ENCODE assay signal across 8 cellular contexts in genomic region chr1:103525114-103525606, GRCh38. TPM values are rescaled to one million over a fixed set of nuclear protein-coding genes. Genes with fewer than 3 reads are reported as not detected.
DNase-seq lines count a peak whose midpoint lies in the region; ATAC-seq, FAIRE-seq and TF ChIP-seq lines count a peak whose summit lies in the region.

No MANE protein-coding gene starts in this region.

- intact Hi-C loops in GM12878 (cut with micrococcal nuclease; ENCODE audit: unreplicated experiment) = no loop called here

- H3K27ac ChIP-seq in GM12878 (ENCODE audit: control insufficient read depth, insufficient read depth) = no peak overlapping the region
- peak overlapping the region; percentile 28 for H3K27ac ChIP-seq in skeletal muscle tissue (ENCODE audit: low read depth, low read length)

- BruUV-seq in GM12878 (replicated peaks; lab: Mats Ljungman, UMichigan) = no TSS peak

- in situ Hi-C loops in GM12878 (cut with MboI) = no loop called here

- POLR2A ChIA-PET in GM12878 (lab: Charles Lee) = interaction anchor here (1.5 kb wide), 1 partner anchor 8 kb away, joined by 8 read pairs; no protein-coding TSS in a partner anchor

- H4K20me1 ChIP-seq in GM12878 (ENCODE audit: control insufficient read depth, insufficient read depth) = no peaks in the 10 kb centered on the region

- no peaks in the 10 kb centered on the region for H3K27me3 ChIP-seq in GM12878 (replicated peaks in 1 of 2; ENCODE audit: control insufficient read depth in 2 of 2, insufficient read depth in 2 of 2, low read length in 1 of 2)
- H3K27me3 ChIP-seq in skeletal muscle tissue (ENCODE audit: control insufficient read depth in 3 of 3, insufficient read depth in 3 of 3, low read length in 3 of 3) = no peaks in the 10 kb centered on the region

- TF ChIP-seq RAD21 in GM12878 (IDR thresholded peaks at IDR 0.05; ENCODE audit: insufficient read depth, low read depth, low read length) = no peak

- H3K4me2 ChIP-seq in GM12878 (ENCODE audit: control insufficient read depth, insufficient read depth) = peak overlapping the region; percentile 92

- SMC1A ChIA-PET in GM12878 (lab: Charles Lee; ENCODE audit: uncharacterized antibody, unreplicated experiment) = interaction anchor here (0.7 to 2.5 kb wide), 3 partner anchors 10 to 22 kb away, joined by 3 to 15 read pairs (median 4); no protein-coding TSS in a partner anchor

- RAD21 ChIA-PET in GM12878 (lab: Charles Lee; ENCODE audit: unreplicated experiment) = interaction anchor here (3.3 kb wide), 1 partner anchor 9 kb away, joined by 21 read pairs; no protein-coding TSS in a partner anchor

- CTCF ChIA-PET in GM12878 (lab: Yijun Ruan, JAX) = interaction anchor here (1.5 to 5.4 kb wide), 3 partner anchors 7 to 38 kb away, joined by 4 to 25 read pairs (median 17); no protein-coding TSS in a partner anchor

- H3K4me3 ChIP-seq in GM12878 = peak overlapping the region; percentile 60
- peak overlapping the region; percentile 29; the same call in 1 of the 2 replicates for H3K4me3 ChIP-seq in iPS-18c (ENCODE audit: insufficient read depth, low read depth, low read length)
- peak overlapping the region; percentile 62 to 71 (median 65) for H3K4me3 ChIP-seq in skeletal muscle tissue (ENCODE audit: low read length in 3 of 3)

- ATAC-seq in GM19324 (IDR thresholded peaks at IDR 0.05; ENCODE audit: low FRiP score, unreplicated experiment) (peak; percentile 64), HG03139 (IDR thresholded peaks at IDR 0.05; ENCODE audit: unreplicated experiment) (peak; percentile 52), GM12878 (peak; percentile 66)

- H3K9ac ChIP-seq in GM12878 (ENCODE audit: control insufficient read depth, insufficient read depth, low read length) (no peak overlapping the region), skeletal muscle tissue (ENCODE audit: low read depth in 1 of 3, low read length in 3 of 3) (peak overlapping the region; percentile 34 to 54 (median 47))

- WGBS in GM12878 (ENCODE audit: insufficient coverage, insufficient replicate concordance, low lambda C conversion rate, missing lambda C conversion rate) = 0% methylated on average over 14 of the region's 34 CpGs

- DNase-seq in D341Med (ENCODE audit: low spot score) (peak; percentile 66), NCI-H82 treated with DMSO at 0.1 percent for 48 hours (lab: John Stamatoyannopoulos, UW; ENCODE audit: unreplicated experiment) (peak; percentile 46), GM12878 (ENCODE audit: low read depth, low spot score) (no peak), middle frontal gyrus (ENCODE audit: extremely low spot score, low spot score) (no peak)

- H3K4me1 ChIP-seq in GM12878 (ENCODE audit: control insufficient read depth, insufficient read depth, low read length) = no peaks in the 10 kb centered on the region; the same call in 1 of the 2 replicates
- H3K4me1 ChIP-seq in skeletal muscle tissue (ENCODE audit: control insufficient read depth in 3 of 3, insufficient read depth in 3 of 3, low read length in 3 of 3) = peaks cover 7 to 19% (median 13%) of the 10 kb centered on the region in 3 donors

- TF ChIP-seq POLR2A in GM12878 (IDR thresholded peaks at IDR 0.05; ENCODE audit: low read depth, low read length) = no peak

- FAIRE-seq in GM12878 (lab: Jason Lieb, UNC) = no peak

- H2AFZ ChIP-seq in GM12878 (ENCODE audit: control insufficient read depth, low read depth, low read length) = peak overlapping the region; percentile 85

- H3K36me3 ChIP-seq in GM12878 (ENCODE audit: control insufficient read depth in 2 of 2, insufficient read depth in 2 of 2, low read length in 1 of 2) (peaks cover 0 to 7% of the 10 kb centered on the region in 2 experiments; a peak in 1 of 4 replicates), skeletal muscle tissue (ENCODE audit: control insufficient read depth in 3 of 3, insufficient read depth in 3 of 3, low read length in 3 of 3) (no peaks in the 10 kb centered on the region)

- H3K79me2 ChIP-seq in GM12878 (ENCODE audit: control insufficient read depth, insufficient read depth, low read length) = peaks cover 37% of the 10 kb centered on the region

- no peak for TF ChIP-seq EP300 in GM12878 (IDR thresholded peaks at IDR 0.05; ENCODE audit: borderline replicate concordance in 1 of 2, control insufficient read depth in 1 of 2, low read depth in 2 of 2, low read length in 2 of 2)

- TF ChIP-seq CTCF in GM12878 (IDR thresholded peaks at IDR 0.05 in 2 of 3, conservative IDR thresholded peaks at IDR 0.05 in 1 of 3; ENCODE audit: control insufficient read depth in 2 of 3, extremely low read depth in 1 of 3, insufficient read depth in 1 of 3, low read depth in 3 of 3, low read length in 3 of 3) = no peak

- H3K9me3 ChIP-seq in GM12878 (replicated peaks; ENCODE audit: control insufficient read depth, insufficient read depth, low read length) (no peaks in the 10 kb centered on the region; the same call in 2 of the 3 replicates), iPS-18c (ENCODE audit: control insufficient read depth, insufficient read depth, low read length) (no peaks in the 10 kb centered on the region), skeletal muscle tissue (ENCODE audit: control insufficient read depth in 3 of 3, low read length in 3 of 3) (no peaks in the 10 kb centered on the region)

TF ChIP-seq in GM12878, 131 proteins besides CTCF, POLR2A, EP300 and RAD21:
- 0 out of 2 replicates have a peak, but pooled peaks have one; percentile 12 for TF ChIP-seq NBN (IDR thresholded peaks at IDR 0.05)
- TF ChIP-seq SPI1 (IDR thresholded peaks at IDR 0.05; ENCODE audit: borderline replicate concordance, insufficient read depth, low read depth, low read length) = no peak

RNA-seq across cellular contexts. Expression of gene RNPC3, which starts 0.3 kb away (rescaled TPM):
- total RNA-seq in GM12878 (2013; cell fraction: nucleolus; rRNA removed) = 201 and 239 TPM in 2 replicates
- total RNA-seq in GM12878 (2014; rRNA removed) (11.4 and 19.2 TPM in 2 replicates), GM12878 (2014; rRNA removed; fragmentation: Illumina TruSeq; extraction: Trizol) (27.5 and 27.6 TPM in 2 replicates), GM12878 (2021) (18.9 TPM in 2 replicates), skeletal muscle tissue (9.4 TPM)
- 18.4 TPM for polyA plus RNA-seq in GM12878 (2011; ENCODE audit: low read depth)
- polyA plus RNA-seq in GM12878 (2011; rRNA removed) (53.7 and 60.7 TPM in 2 replicates), GM12878 (2014; fragmentation: Illumina TruSeq; extraction: Trizol) (36.5 and 54.5 TPM in 2 replicates), GM12878 (2014; fragmentation: Nextera tagmentation; extraction: Ambion mirVana) (10 to 100 TPM; 19.1 to 21.8 TPM), GM12878 (2014; rRNA removed) (32.1 and 32.5 TPM in 2 replicates), GM12878 (2016; fragmentation: Nextera tagmentation; extraction: Ambion mirVana) (10 to 100 TPM; 21.5 to 23.6 TPM)
- polyA plus RNA-seq in GM12878 (2011; cell fraction: cytosol; rRNA removed) = 25.7 and 30.5 TPM in 2 replicates
- 137 and 151 TPM in 2 replicates for polyA plus RNA-seq in GM12878 (2011; cell fraction: nucleus; rRNA removed)
- 20.8 and 24.5 TPM in 2 replicates for polyA plus RNA-seq in GM12878 (2012)
- polyA minus RNA-seq in GM12878 (2011; rRNA and poly(A)+ RNA removed) = 37.2 and 46.1 TPM in 2 replicates
- polyA minus RNA-seq in GM12878 (2011; cell fraction: cytosol; rRNA and poly(A)+ RNA removed) = 11.5 and 12.9 TPM in 2 replicates
- 63.1 and 75.3 TPM in 2 replicates for polyA minus RNA-seq in GM12878 (2011; cell fraction: nucleus; rRNA and poly(A)+ RNA removed)

RNA-seq across cellular contexts. Expression of gene AMY2B, which starts 46.2 kb away (rescaled TPM):
- 51.7 and 54.8 TPM in 2 replicates for total RNA-seq in GM12878 (2013; cell fraction: nucleolus; rRNA removed)
- total RNA-seq in GM12878 (2014; rRNA removed) (5.2 and 5.6 TPM in 2 replicates), GM12878 (2014; rRNA removed; fragmentation: Illumina TruSeq; extraction: Trizol) (6.5 and 7.5 TPM in 2 replicates), GM12878 (2021) (3.7 and 4.3 TPM in 2 replicates), skeletal muscle tissue (78.8 TPM)
- 8.9 TPM for polyA plus RNA-seq in GM12878 (2011; ENCODE audit: low read depth)
- polyA plus RNA-seq in GM12878 (2011; rRNA removed) (9.9 and 14.5 TPM in 2 replicates), GM12878 (2014; fragmentation: Illumina TruSeq; extraction: Trizol) (5.3 TPM in 2 replicates), GM12878 (2014; fragmentation: Nextera tagmentation; extraction: Ambion mirVana) (1 to 10 TPM; 2.1 to 3.8 TPM), GM12878 (2014; rRNA removed) (6.2 and 8.9 TPM in 2 replicates), GM12878 (2016; fragmentation: Nextera tagmentation; extraction: Ambion mirVana) (1 to 10 TPM; 2.9 to 3.1 TPM)
- 1.7 and 2.4 TPM in 2 replicates for polyA plus RNA-seq in GM12878 (2011; cell fraction: cytosol; rRNA removed)
- polyA plus RNA-seq in GM12878 (2011; cell fraction: nucleus; rRNA removed) = 27.0 and 30.3 TPM in 2 replicates
- polyA plus RNA-seq in GM12878 (2012) = 9.2 and 11.8 TPM in 2 replicates
- 6.1 and 8.6 TPM in 2 replicates for polyA minus RNA-seq in GM12878 (2011; rRNA and poly(A)+ RNA removed)
- polyA minus RNA-seq in GM12878 (2011; cell fraction: cytosol; rRNA and poly(A)+ RNA removed) = 0.80 and 0.83 TPM in 2 replicates
- 6.6 and 9.9 TPM in 2 replicates for polyA minus RNA-seq in GM12878 (2011; cell fraction: nucleus; rRNA and poly(A)+ RNA removed)

Comparison
In these comparisons a context has a peak if more than half of its experiments do, and no peak if none do; other contexts are left out.
1. DNase-seq: peak in D341Med (single experiment) and NCI-H82 treated with DMSO at 0.1 percent for 48 hours (single experiment); none in GM12878 (single experiment) and middle frontal gyrus (single experiment).
2. Peak in every context shown above with its lines, with median percentiles within 50 percentile points of each other: ATAC-seq and H3K4me3 ChIP-seq.